36 cellular contexts compared by ENCODE assay signal in genomic region chr7:123051916-123052315, GRCh38. TPM values are rescaled to one million over a fixed set of nuclear protein-coding genes. Genes with fewer than 3 reads are reported as not detected.
"Had no signal": no experiment of that assay in that cellular context is flagged by ENCODE, and none has a peak within 500 bp of the region (broad histone marks: within the 10 kb centered on the region; RNA-seq: fewer than 3 reads in every experiment).

No MANE protein-coding gene starts in this region.

- H3K4me1 Mint-ChIP-seq: activated CD4-positive, alpha-beta T cell treated with anti-CD3 and anti-CD28 coated beads for 36 hours; activated CD4-positive, alpha-beta T cell treated with anti-CD3 and anti-CD28 coated beads, Interleukin-2, amount 10 ng/mL, durations not matched to agents 7 days and 5 days had no signal

- FAIRE-seq: bronchial epithelial cell had no signal

- H3K27ac ChIP-seq: adrenal gland, body of pancreas, SJCRH30, SK-N-MC had no signal

- DNase-seq: activated CD4-positive, alpha-beta T cell treated with anti-CD3 and anti-CD28 coated beads for 36 hours; activated CD4-positive, alpha-beta T cell treated with anti-CD3 and anti-CD28 coated beads, Interleukin-2, amount 10 ng/mL, durations not matched to agents 7 days and 5 days; activated CD4-positive, alpha-beta T cell treated with anti-CD3 and anti-CD28 coated beads, Interleukin-2, amount 50 U/mL, for 48 hours; activated CD8-positive, alpha-beta memory T cell treated with anti-CD3 and anti-CD28 coated beads, Interleukin-2, amount 50 U/mL, for 4 hours; activated CD8-positive, alpha-beta T cell treated with anti-CD3 and anti-CD28 coated beads, Interleukin-2, amount 10 ng/mL, durations not matched to agents 7 days and 5 days; activated gamma-delta T cell treated with Interleukin-2 at 50 U/mL for 16 hours; activated naive CD4-positive, alpha-beta T cell treated with anti-CD3 and anti-CD28 coated beads for 36 hours; activated T-cell treated with anti-CD3 and anti-CD28 coated beads for 4 hours; activated T-cell treated with anti-CD3 and anti-CD28 coated beads, Interleukin-2, amount 50 U/mL, for 4 hours; adrenal gland; anterior cingulate cortex; body of pancreas; caudate nucleus; cerebellar nuclear complex; NCI-H1048; NCI-H1105 treated with DMSO at 0.1 percent for 48 hours; NCI-H1436; NCI-H1694; NCI-H1930; NCI-H2081 treated with DMSO at 0.1 percent for 48 hours; NCI-H226; NCI-H446 treated with DMSO at 0.1 percent for 48 hours; NCI-H524 treated with DMSO at 0.1 percent for 48 hours; SHP77; SJCRH30; T1000 had no signal

- H3K9me3 ChIP-seq: SJCRH30 had no signal

- ATAC-seq: activated CD4-positive, alpha-beta T cell treated with anti-CD3 and anti-CD28 coated beads for 36 hours; activated CD4-positive, CD25-positive, alpha-beta regulatory T cell treated with anti-CD3 and anti-CD28 coated beads, Interleukin-2, amount 50 U/mL, for 24 hours; activated CD8-positive, alpha-beta T cell treated with anti-CD3 and anti-CD28 coated beads, Interleukin-2, amount 10 ng/mL, durations not matched to agents 7 days and 5 days; activated naive CD4-positive, alpha-beta T cell treated with anti-CD3 and anti-CD28 coated beads, Interleukin-2, amount 50 U/mL, for 72 hours; activated T-cell treated with anti-CD3 and anti-CD28 coated beads, Interleukin-2, amount 50 U/mL, for 4 hours; body of pancreas; Panc1 had no signal

- H3K4me1 ChIP-seq: adrenal gland, body of pancreas, SJCRH30 had no signal

- H3K27me3 Mint-ChIP-seq: activated CD4-positive, alpha-beta T cell treated with anti-CD3 and anti-CD28 coated beads for 36 hours; activated CD4-positive, alpha-beta T cell treated with anti-CD3 and anti-CD28 coated beads, Interleukin-2, amount 10 ng/mL, durations not matched to agents 7 days and 5 days had no signal

- H3K36me3 ChIP-seq: adrenal gland, SJCRH30 had no signal

- H3K4me3 Mint-ChIP-seq: activated CD4-positive, alpha-beta T cell treated with anti-CD3 and anti-CD28 coated beads for 36 hours; activated CD4-positive, alpha-beta T cell treated with anti-CD3 and anti-CD28 coated beads, Interleukin-2, amount 10 ng/mL, durations not matched to agents 7 days and 5 days; activated CD8-positive, alpha-beta T cell treated with anti-CD3 and anti-CD28 coated beads, Interleukin-2, amount 10 ng/mL, durations not matched to agents 7 days and 5 days; activated naive CD4-positive, alpha-beta T cell treated with anti-CD3 and anti-CD28 coated beads for 36 hours; activated T-cell treated with anti-CD3 and anti-CD28 coated beads, Interleukin-2, amount 50 U/mL, for 4 hours; activated T-helper 1 cell treated with anti-CD3 and anti-CD28 coated beads, Interleukin-12 subunit alpha, Interleukin-12 subunit beta, Interleukin-2, Interleukin-4 antibody, amounts not matched to agents 30 ng/mL and 10 ng/mL and 1 ng/mL, durations not matched to agents 14 hours and 24 hours and 36 hours had no signal

- H3K27me3 ChIP-seq: adrenal gland, body of pancreas, SJCRH30 had no signal

- H3K27ac Mint-ChIP-seq: activated CD4-positive, alpha-beta T cell treated with anti-CD3 and anti-CD28 coated beads for 36 hours; activated CD4-positive, alpha-beta T cell treated with anti-CD3 and anti-CD28 coated beads, Interleukin-2, amount 10 ng/mL, durations not matched to agents 7 days and 5 days; activated CD8-positive, alpha-beta T cell treated with anti-CD3 and anti-CD28 coated beads, Interleukin-2, amount 10 ng/mL, durations not matched to agents 7 days and 5 days; activated naive CD4-positive, alpha-beta T cell treated with anti-CD3 and anti-CD28 coated beads for 36 hours; activated naive CD4-positive, alpha-beta T cell treated with anti-CD3 and anti-CD28 coated beads, Interleukin-2, amount 50 U/mL, for 72 hours; activated T-helper 1 cell treated with anti-CD3 and anti-CD28 coated beads, Interleukin-12 subunit alpha, Interleukin-12 subunit beta, Interleukin-2, Interleukin-4 antibody, amounts not matched to agents 30 ng/mL and 10 ng/mL and 1 ng/mL, durations not matched to agents 14 hours and 24 hours and 36 hours had no signal

- H3K4me3 ChIP-seq: adrenal gland, body of pancreas, SJCRH30, SK-N-MC had no signal

RNA-seq across cellular contexts. Expression of gene TAS2R16, which starts 56.4 kb away (rescaled TPM):
- total RNA-seq: activated CD4-positive, alpha-beta T cell treated with anti-CD3 and anti-CD28 coated beads for 36 hours; activated CD4-positive, alpha-beta T cell treated with anti-CD3 and anti-CD28 coated beads, Interleukin-2, amount 10 ng/mL, durations not matched to agents 7 days and 5 days; activated CD8-positive, alpha-beta T cell treated with anti-CD3 and anti-CD28 coated beads, Interleukin-2, amount 10 ng/mL, durations not matched to agents 7 days and 5 days; activated naive CD4-positive, alpha-beta T cell treated with anti-CD3 and anti-CD28 coated beads for 36 hours; activated naive CD4-positive, alpha-beta T cell treated with anti-CD3 and anti-CD28 coated beads, Interleukin-2, amount 50 U/mL, for 72 hours; activated T-cell treated with anti-CD3 and anti-CD28 coated beads, Interleukin-2, amount 50 U/mL, for 4 hours; activated T-helper 1 cell treated with anti-CD3 and anti-CD28 coated beads, Interleukin-12 subunit alpha, Interleukin-12 subunit beta, Interleukin-2, Interleukin-4 antibody, amounts not matched to agents 30 ng/mL and 10 ng/mL and 1 ng/mL, durations not matched to agents 14 hours and 24 hours and 36 hours; adrenal gland; body of pancreas; bronchial epithelial cell; MCF 10A; RPMI7951; SJCRH30; T-helper 1 cell treated with Interleukin-12 subunit alpha and Interleukin-12 subunit beta and Interleukin-4 antibody, amounts not matched to agents 30 ng/mL and 1 ng/mL, for 36 hours; T-helper 2 cell treated with Interferon-gamma antibody and Interleukin-4, amounts not matched to agents 100 ng/mL and 5 ng/mL, for 36 hours had no signal
- polyA plus RNA-seq: adrenal gland had no signal
